ENCODE assay signal across 14 cellular contexts in the genomic region with DNA sequence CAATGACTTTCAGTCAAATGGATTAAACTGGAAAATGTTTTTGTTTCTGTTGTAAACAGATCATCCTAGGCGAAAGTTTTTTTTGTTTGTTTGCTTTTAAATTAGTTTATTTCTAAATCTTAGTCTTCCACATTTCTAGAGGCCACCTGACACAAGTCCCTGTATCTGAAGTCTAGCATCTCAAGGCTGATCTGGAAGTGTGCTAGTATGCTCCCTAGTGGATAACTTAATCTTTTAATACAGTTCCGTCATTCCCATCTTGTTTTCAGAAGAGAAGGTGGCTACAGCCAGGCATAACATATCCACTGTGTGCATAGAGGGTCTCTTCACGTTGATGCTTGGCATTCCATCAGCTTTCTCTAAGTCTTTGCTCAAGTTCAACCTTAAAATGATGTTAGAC. TPM values are rescaled to one million over a fixed set of nuclear protein-coding genes. Genes with fewer than 3 reads are reported as not detected.
DNase-seq lines count a peak whose midpoint lies in the region; ATAC-seq and TF ChIP-seq lines count a peak whose summit lies in the region.
"Had no signal": no experiment of that assay in that cellular context is flagged by ENCODE, and none has a peak within 500 bp of the region (broad histone marks: within the 10 kb centered on the region; RNA-seq: fewer than 3 reads in every experiment).

No MANE protein-coding gene starts in this region.

- no peak for ATAC-seq in activated T-helper 17 cell treated with anti-CD3 and anti-CD28 coated beads, Interleukin-2, amount 50 U/mL, for 72 hours (replicated peaks)
- ATAC-seq in GM21737 (IDR thresholded peaks at IDR 0.05; ENCODE audit: unreplicated experiment): no peak

- H3K36me3 Mint-ChIP-seq in activated T-helper 17 cell treated with anti-CD3 and anti-CD28 coated beads, Interleukin-2, amount 50 U/mL, for 72 hours (ENCODE audit: low read depth): peaks cover 64% of the 10 kb centered on the region

- H3K4me1 Mint-ChIP-seq in activated T-helper 17 cell treated with anti-CD3 and anti-CD28 coated beads, Interleukin-2, amount 50 U/mL, for 72 hours: peaks cover 20% of the 10 kb centered on the region

- H3K36me3 ChIP-seq in kidney epithelial cell (ENCODE audit: control insufficient read depth, insufficient read depth, low read length): peaks cover 5% of the 10 kb centered on the region

- no peak overlapping the region for H3K4me3 ChIP-seq in kidney epithelial cell (ENCODE audit: low read depth, low read length)

- peak; percentile 23 for DNase-seq in DMS 273 (lab: John Stamatoyannopoulos, UW; ENCODE audit: unreplicated experiment)
- DNase-seq in DMS 273 treated with DMSO at 0.1 percent for 48 hours (lab: John Stamatoyannopoulos, UW): no peak
- DNase-seq in ELR (ENCODE audit: low read depth): peak; percentile 38
- DNase-seq in kidney epithelial cell (ENCODE audit: low read depth): no peak
- DNase-seq in SKM-1 (lab: John Stamatoyannopoulos, UW; ENCODE audit: unreplicated experiment): no peak
- DNase-seq in HuH-7 (ENCODE audit: low spot score): no peak
- DNase-seq: 8988T, NCI-H1092 treated with DMSO at 0.1 percent for 48 hours, small intestine had no signal

- H3K4me3 Mint-ChIP-seq in activated T-helper 17 cell treated with anti-CD3 and anti-CD28 coated beads, Interleukin-2, amount 50 U/mL, for 72 hours: peak overlapping the region; percentile 60
- H3K4me3 Mint-ChIP-seq: memory B cell had no signal

- no peaks in the 10 kb centered on the region for H3K9me3 Mint-ChIP-seq in activated T-helper 17 cell treated with anti-CD3 and anti-CD28 coated beads, Interleukin-2, amount 50 U/mL, for 72 hours
- H3K9me3 Mint-ChIP-seq: memory B cell had no signal

- peak; percentile 3 for TF ChIP-seq CTCF in kidney epithelial cell (IDR thresholded peaks at IDR 0.05; ENCODE audit: insufficient read depth, low read length, poor library complexity, severe bottlenecking)

- no peaks in the 10 kb centered on the region for H3K27me3 ChIP-seq in kidney epithelial cell (ENCODE audit: control insufficient read depth, insufficient read depth, low read length)

- H3K27ac Mint-ChIP-seq in activated T-helper 17 cell treated with anti-CD3 and anti-CD28 coated beads, Interleukin-2, amount 50 U/mL, for 72 hours: peak overlapping the region; percentile 88
- H3K27ac Mint-ChIP-seq: memory B cell had no signal

- no peaks in the 10 kb centered on the region for H3K27me3 Mint-ChIP-seq in activated T-helper 17 cell treated with anti-CD3 and anti-CD28 coated beads, Interleukin-2, amount 50 U/mL, for 72 hours
- H3K27me3 Mint-ChIP-seq: memory B cell had no signal

RNA-seq across cellular contexts. Expression of a gene that starts 7.6 kb away (rescaled TPM):
- total RNA-seq in activated T-helper 17 cell treated with anti-CD3 and anti-CD28 coated beads, Interleukin-2, amount 50 U/mL, for 72 hours: 10 to 100 TPM; 17.5 to 21.3 TPM
- total RNA-seq in kidney epithelial cell: 39.7 and 40.0 TPM in 2 replicates

RNA-seq across cellular contexts. Expression of a gene that starts 7.9 kb away (rescaled TPM):
- total RNA-seq in activated T-helper 17 cell treated with anti-CD3 and anti-CD28 coated beads, Interleukin-2, amount 50 U/mL, for 72 hours: 10 to 100 TPM; 24.9 to 30.0 TPM
- 85.9 and 99.7 TPM in 2 replicates for total RNA-seq in kidney epithelial cell

RNA-seq across cellular contexts. Expression of a gene that starts 8.7 kb away (rescaled TPM):
- total RNA-seq in activated T-helper 17 cell treated with anti-CD3 and anti-CD28 coated beads, Interleukin-2, amount 50 U/mL, for 72 hours: 10 to 100 TPM; 25.0 to 41.0 TPM
- 25.1 and 25.6 TPM in 2 replicates for total RNA-seq in kidney epithelial cell

RNA-seq across cellular contexts. Expression of a gene that starts 29.6 kb away (rescaled TPM):
- total RNA-seq in activated T-helper 17 cell treated with anti-CD3 and anti-CD28 coated beads, Interleukin-2, amount 50 U/mL, for 72 hours: 100 to 1,000 TPM in 1 of 2 donors, 10 to 100 TPM in 1; 48.9 to 109 TPM
- 103 and 118 TPM in 2 replicates for total RNA-seq in kidney epithelial cell

RNA-seq across cellular contexts. Expression of a gene that starts 37.3 kb away (rescaled TPM):
- total RNA-seq in activated T-helper 17 cell treated with anti-CD3 and anti-CD28 coated beads, Interleukin-2, amount 50 U/mL, for 72 hours: not detected
- not detected in 2 replicates for total RNA-seq in kidney epithelial cell
- total RNA-seq: frontal cortex, omental fat pad had no signal

Comparison
In these comparisons a context has a peak if more than half of its experiments do, and no peak if none do; other contexts are left out.
1. DNase-seq: peak in DMS 273 (single experiment) and ELR (single experiment); none in DMS 273 treated with DMSO at 0.1 percent for 48 hours (single experiment), kidney epithelial cell (single experiment), SKM-1 (single experiment) and HuH-7 (single experiment).